18 cellular contexts compared by ENCODE assay signal in genomic region chr16:85263214-85263613, GRCh38.
A peak's percentile ranks its signal among the peaks of the same experiment; 100 is the strongest.
DNase-seq lines count a peak whose midpoint lies in the region; ATAC-seq and TF ChIP-seq lines count a peak whose summit lies in the region.
"Had no signal": no experiment of that assay in that cellular context is flagged by ENCODE, and none has a peak within 500 bp of the region (broad histone marks: within the 10 kb centered on the region; RNA-seq: fewer than 3 reads in every experiment).

No MANE protein-coding gene starts in this region.

- H3F3A ChIP-seq in PC-9 (ENCODE audit: insufficient read depth, low read depth) = no peaks in the 10 kb centered on the region

- no peaks in the 10 kb centered on the region for H3K9me3 Mint-ChIP-seq in WTC11
- H3K9me3 Mint-ChIP-seq in glutamatergic neuron (ENCODE audit: unreplicated experiment) = peaks cover 9% of the 10 kb centered on the region
- H3K9me3 Mint-ChIP-seq: CD4-positive, alpha-beta T cell had no signal

- DNase-seq in WTC11 (ENCODE audit: low spot score) (no peak), glutamatergic neuron (no peak), posterior vena cava (ENCODE audit: low spot score) (peak; percentile 90), sigmoid colon (no peak), PC-9 (no peak), SKM-1 (lab: John Stamatoyannopoulos, UW; ENCODE audit: unreplicated experiment) (no peak)
- DNase-seq in activated CD8-positive, alpha-beta memory T cell treated with anti-CD3 and anti-CD28 coated beads for 24 hours = no peak
- DNase-seq: 8988T; AML-193; C1 segment of cervical spinal cord; CD4-positive, alpha-beta T cell; DMS153; DMS79 treated with DMSO at 0.1 percent for 48 hours; EL; GM23248 had no signal

- H3K79me2 ChIP-seq in PC-9 (ENCODE audit: low read depth) = no peaks in the 10 kb centered on the region

- H3K4me1 ChIP-seq in BLaER1 (peaks cover 99% of the 10 kb centered on the region), sigmoid colon (no peaks in the 10 kb centered on the region), PC-9 (replicated peaks; ENCODE audit: insufficient read depth) (no peaks in the 10 kb centered on the region)

- TF ChIP-seq POLR2A in sigmoid colon (IDR thresholded peaks at IDR 0.05) = no peak

- intact Hi-C loops in posterior vena cava (cut with DNase I) (no loop called here), sigmoid colon (cut with DNase I) (no loop called here), PC-9 (cut with micrococcal nuclease; ENCODE audit: unreplicated experiment) (no loop called here)

- no peaks in the 10 kb centered on the region for H3K9me2 ChIP-seq in PC-9 (ENCODE audit: insufficient read depth)

- CTCF ChIA-PET in WTC11 (lab: Charles Lee) = interaction anchor here (1.3 to 3.9 kb wide), 6 partner anchors 10 to 176 kb away, joined by 3 to 39 read pairs (median 11); no protein-coding TSS in a partner anchor
- CTCF ChIA-PET in PC-9 (lab: Charles Lee) = interaction anchor here (0.6 to 0.8 kb wide), 3 partner anchors 42 to 294 kb away, joined by 3 to 4 read pairs (median 3); no protein-coding TSS in a partner anchor

- ATAC-seq in WTC11 = no peak
- ATAC-seq: HCT116 had no signal

- H3K36me3 ChIP-seq in BLaER1 (no peaks in the 10 kb centered on the region), sigmoid colon (no peaks in the 10 kb centered on the region), PC-9 (ENCODE audit: low read depth) (no peaks in the 10 kb centered on the region)

- H3K36me3 Mint-ChIP-seq in WTC11 = no peaks in the 10 kb centered on the region
- no peaks in the 10 kb centered on the region for H3K36me3 Mint-ChIP-seq in glutamatergic neuron (ENCODE audit: unreplicated experiment)

- H2AFZ ChIP-seq in PC-9 = no peak overlapping the region
- H2AFZ ChIP-seq: GM23248 had no signal

- H3K9me3 ChIP-seq in BLaER1 (no peaks in the 10 kb centered on the region), sigmoid colon (no peaks in the 10 kb centered on the region), PC-9 (ENCODE audit: insufficient read depth, low read depth) (no peaks in the 10 kb centered on the region)

- H3K4me3 Mint-ChIP-seq in WTC11 (no peak overlapping the region), glutamatergic neuron (ENCODE audit: unreplicated experiment) (peak overlapping the region; percentile 58)
- H3K4me3 Mint-ChIP-seq: CD4-positive, alpha-beta T cell had no signal

- BruUV-seq in PC-9 (replicated peaks; lab: Mats Ljungman, UMichigan) = no TSS peak

- H3K4me3 ChIP-seq in BLaER1 (no peak overlapping the region), sigmoid colon (no peak overlapping the region), PC-9 (no peak overlapping the region)
- H3K4me3 ChIP-seq: GM23248 had no signal

- TF ChIP-seq CTCF in WTC11 (IDR thresholded peaks at IDR 0.05) = no peak
- TF ChIP-seq CTCF in glutamatergic neuron (IDR thresholded peaks at IDR 0.05; ENCODE audit: partially characterized antibody, unreplicated experiment) = no peak
- no peak for TF ChIP-seq CTCF in sigmoid colon (IDR thresholded peaks at IDR 0.05)
- no peak for TF ChIP-seq CTCF in PC-9 (conservative IDR thresholded peaks at IDR 0.05)

- H3K9ac ChIP-seq in BLaER1 = peak overlapping the region; percentile 31; the same call in 1 of the 2 replicates
- H3K9ac ChIP-seq: GM23248 had no signal

- 85 to 91% methylated on average over 7 of the region's 7 CpGs for WGBS in sigmoid colon, 2 donors

- no peaks in the 10 kb centered on the region for H3K4me1 Mint-ChIP-seq in WTC11
- H3K4me1 Mint-ChIP-seq in glutamatergic neuron (ENCODE audit: low read depth, unreplicated experiment) = peaks cover 40% of the 10 kb centered on the region

- POLR2A ChIA-PET in WTC11 (lab: Charles Lee) (no interaction called here), PC-9 (lab: Charles Lee; ENCODE audit: unreplicated experiment) (no interaction called here)

- no peak for TF ChIP-seq EP300 in sigmoid colon (IDR thresholded peaks at IDR 0.05)

- peak overlapping the region; percentile 94; the same call in 1 of the 2 replicates for H3K27ac ChIP-seq in BLaER1
- H3K27ac ChIP-seq in sigmoid colon = no peak overlapping the region
- no peak overlapping the region for H3K27ac ChIP-seq in PC-9
- H3K27ac ChIP-seq: GM23248, HL-60 had no signal

- peak overlapping the region; percentile 96 for H3K4me2 ChIP-seq in BLaER1
- H3K4me2 ChIP-seq in PC-9 = no peak overlapping the region

- H3K27ac Mint-ChIP-seq in WTC11 (peak overlapping the region; percentile 37), glutamatergic neuron (ENCODE audit: unreplicated experiment) (peak overlapping the region; percentile 79)
- H3K27ac Mint-ChIP-seq: CD4-positive, alpha-beta T cell had no signal

- H4K20me1 ChIP-seq in BLaER1 (no peaks in the 10 kb centered on the region), PC-9 (ENCODE audit: insufficient read depth) (peaks cover 5% of the 10 kb centered on the region; the same call in 1 of the 2 replicates)

- H3K27me3 Mint-ChIP-seq in WTC11 (ENCODE audit: low read depth) (no peaks in the 10 kb centered on the region), glutamatergic neuron (ENCODE audit: unreplicated experiment) (peaks cover 16% of the 10 kb centered on the region)

- H3K27me3 ChIP-seq in BLaER1 (no peaks in the 10 kb centered on the region), sigmoid colon (no peaks in the 10 kb centered on the region), PC-9 (ENCODE audit: insufficient read depth, low read depth) (no peaks in the 10 kb centered on the region)

TF ChIP-seq in WTC11, 78 proteins besides CTCF, POLR2A, EP300 and RAD21:
- TF ChIP-seq ATF2 (CRISPR knock-in tag; IDR thresholded peaks at IDR 0.05; ENCODE audit: borderline replicate concordance, low read depth) (no peak), JUN (CRISPR knock-in tag; IDR thresholded peaks at IDR 0.05) (no peak), CREM (CRISPR knock-in tag; IDR thresholded peaks at IDR 0.05) (no peak), ERG (CRISPR knock-in tag; IDR thresholded peaks at IDR 0.05) (no peak), RORB (CRISPR knock-in tag; IDR thresholded peaks at IDR 0.05) (no peak), E2F4 (CRISPR knock-in tag; IDR thresholded peaks at IDR 0.05; ENCODE audit: borderline replicate concordance, low read depth) (no peak)
